37 cellular contexts compared by ENCODE assay signal in the genomic region with DNA sequence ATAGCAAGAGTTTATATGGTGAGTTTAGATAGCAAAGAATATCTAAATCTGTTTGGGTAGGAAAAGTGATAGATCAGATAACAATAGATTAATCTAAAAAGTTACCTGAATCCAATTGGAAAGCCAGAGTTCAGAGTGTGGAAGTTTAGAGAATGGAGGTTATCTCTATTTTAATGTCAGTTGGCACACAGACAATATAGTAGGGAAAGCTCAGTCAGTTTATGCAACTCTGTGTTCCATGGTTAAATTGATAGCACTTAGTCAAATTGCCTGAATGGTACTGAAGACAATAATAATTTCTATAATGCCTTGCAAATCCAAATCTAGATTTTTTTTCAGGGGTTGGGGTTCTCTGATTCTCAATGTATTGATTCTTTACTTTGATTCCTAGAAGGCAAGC.
"Had no signal": no experiment of that assay in that cellular context is flagged by ENCODE, and none has a peak within 500 bp of the region (broad histone marks: within the 10 kb centered on the region; RNA-seq: fewer than 3 reads in every experiment).

No MANE protein-coding gene starts in this region.

- H3K4me1 Mint-ChIP-seq: activated naive CD4-positive, alpha-beta T cell treated with anti-CD3 and anti-CD28 coated beads, Interleukin-2, amount 10 ng/mL, durations not matched to agents 7 days and 5 days; activated naive CD4-positive, alpha-beta T cell treated with anti-CD3 and anti-CD28 coated beads, Interleukin-2, amount 50 U/mL, for 24 hours; activated naive CD8-positive, alpha-beta T cell treated with anti-CD3 and anti-CD28 coated beads for 36 hours; activated naive CD8-positive, alpha-beta T cell treated with anti-CD3 and anti-CD28 coated beads, Interleukin-2, amount 10 ng/mL, durations not matched to agents 7 days and 5 days; activated naive CD8-positive, alpha-beta T cell treated with anti-CD3 and anti-CD28 coated beads, Interleukin-2, amount 50 U/mL, for 24 hours; activated T-helper 17 cell treated with anti-CD3 and anti-CD28 coated beads, Interleukin-2, amount 50 U/mL, for 72 hours; brain; central memory CD8-positive, alpha-beta T cell had no signal

- H3K27me3 ChIP-seq: adrenal gland, ascending aorta, body of pancreas, brain microvascular endothelial cell, breast epithelium had no signal

- H3K4me3 ChIP-seq: adrenal gland, ascending aorta, body of pancreas, breast epithelium, cardiac muscle cell had no signal

- H3K9me3 ChIP-seq: adrenal gland, ascending aorta, body of pancreas, breast epithelium had no signal

- H3K36me3 ChIP-seq: adrenal gland, ascending aorta, breast epithelium, cardiac muscle cell had no signal

- H3K4me1 ChIP-seq: breast epithelium had no signal

- DNase-seq: activated effector memory CD4-positive, alpha-beta T cell treated with anti-CD3 and anti-CD28 coated beads, Interleukin-2, amount 50 U/mL, for 16 hours; activated effector memory CD4-positive, alpha-beta T cell treated with Interleukin-2 at 50 U/mL for 16 hours; activated gamma-delta T cell; activated gamma-delta T cell treated with Interleukin-2 at 50 U/mL for 16 hours; activated naive CD4-positive, alpha-beta T cell; activated naive CD4-positive, alpha-beta T cell treated with anti-CD3 and anti-CD28 coated beads for 36 hours; activated naive CD4-positive, alpha-beta T cell treated with anti-CD3 and anti-CD28 coated beads, Interleukin-2, amount 10 ng/mL, durations not matched to agents 7 days and 5 days; activated naive CD4-positive, alpha-beta T cell treated with anti-CD3 and anti-CD28 coated beads, Interleukin-2, amount 50 U/mL, for 16 hours; activated naive CD4-positive, alpha-beta T cell treated with Interleukin-2 at 50 U/mL for 16 hours; activated naive CD8-positive, alpha-beta T cell treated with anti-CD3 and anti-CD28 coated beads for 36 hours; activated naive CD8-positive, alpha-beta T cell treated with anti-CD3 and anti-CD28 coated beads, Interleukin-2, amount 10 ng/mL, durations not matched to agents 7 days and 5 days; activated naive CD8-positive, alpha-beta T cell treated with anti-CD3 and anti-CD28 coated beads, Interleukin-2, amount 50 U/mL, for 24 hours; activated T-cell treated with anti-CD3 and anti-CD28 coated beads, Interleukin-2, amount 50 U/mL, for 1 hour; activated T-cell treated with anti-CD3 and anti-CD28 coated beads, Interleukin-2, amount 50 U/mL, for 24 hours; activated T-cell treated with anti-CD3 and anti-CD28 coated beads, Interleukin-2, amount 50 U/mL, for 4 hours; activated T-cell treated with anti-CD3 and anti-CD28 coated beads, Interleukin-2, amount 50 U/mL, for 48 hours; activated T-cell treated with anti-CD3 and anti-CD28 coated beads, Interleukin-2, amount 50 U/mL, for 72 hours; adrenal gland; amniotic stem cell; amygdala; anterior cingulate cortex; aorta; body of pancreas; brain microvascular endothelial cell; central memory CD4-positive, alpha-beta T cell; cerebellar nuclear complex had no signal

- H3K27me3 Mint-ChIP-seq: central memory CD8-positive, alpha-beta T cell had no signal

- H3K36me3 Mint-ChIP-seq: activated naive CD4-positive, alpha-beta T cell treated with anti-CD3 and anti-CD28 coated beads, Interleukin-2, amount 10 ng/mL, durations not matched to agents 7 days and 5 days; activated naive CD4-positive, alpha-beta T cell treated with anti-CD3 and anti-CD28 coated beads, Interleukin-2, amount 50 U/mL, for 24 hours; activated naive CD4-positive, alpha-beta T cell treated with anti-CD3 and anti-CD28 coated beads, Interleukin-2, amount 50 U/mL, for 72 hours; activated naive CD8-positive, alpha-beta T cell; activated naive CD8-positive, alpha-beta T cell treated with anti-CD3 and anti-CD28 coated beads for 36 hours; activated naive CD8-positive, alpha-beta T cell treated with anti-CD3 and anti-CD28 coated beads, Interleukin-2, amount 10 ng/mL, durations not matched to agents 7 days and 5 days; brain had no signal

- H3K27ac Mint-ChIP-seq: activated naive CD4-positive, alpha-beta T cell treated with anti-CD3 and anti-CD28 coated beads for 36 hours; activated naive CD4-positive, alpha-beta T cell treated with anti-CD3 and anti-CD28 coated beads, Interleukin-2, amount 10 ng/mL, durations not matched to agents 7 days and 5 days; activated naive CD4-positive, alpha-beta T cell treated with anti-CD3 and anti-CD28 coated beads, Interleukin-2, amount 50 U/mL, for 24 hours; activated naive CD4-positive, alpha-beta T cell treated with anti-CD3 and anti-CD28 coated beads, Interleukin-2, amount 50 U/mL, for 72 hours; activated naive CD8-positive, alpha-beta T cell; activated naive CD8-positive, alpha-beta T cell treated with anti-CD3 and anti-CD28 coated beads for 36 hours; activated naive CD8-positive, alpha-beta T cell treated with anti-CD3 and anti-CD28 coated beads, Interleukin-2, amount 10 ng/mL, durations not matched to agents 7 days and 5 days; activated naive CD8-positive, alpha-beta T cell treated with anti-CD3 and anti-CD28 coated beads, Interleukin-2, amount 50 U/mL, for 24 hours; activated T-cell treated with anti-CD3 and anti-CD28 coated beads, Interleukin-2, amount 50 U/mL, for 24 hours; activated T-cell treated with anti-CD3 and anti-CD28 coated beads, Interleukin-2, amount 50 U/mL, for 72 hours; activated T-helper 1 cell treated with anti-CD3 and anti-CD28 coated beads, Interleukin-12 subunit alpha, Interleukin-12 subunit beta, Interleukin-2, Interleukin-4 antibody, amounts not matched to agents 30 ng/mL and 10 ng/mL and 1 ng/mL, durations not matched to agents 14 hours and 24 hours and 36 hours; activated T-helper 17 cell treated with anti-CD3 and anti-CD28 coated beads, Interleukin-2, amount 50 U/mL, for 72 hours; activated T-helper 2 cell treated with anti-CD3 and anti-CD28 coated beads, Interferon-gamma antibody, Interleukin-2, Interleukin-4, amounts not matched to agents 10 μg/mL and 5 μg/mL and 100 μg/mL, durations not matched to agents 14 hours and 24 hours and 36 hours; brain had no signal

- H3K4me3 Mint-ChIP-seq: activated naive CD4-positive, alpha-beta T cell treated with anti-CD3 and anti-CD28 coated beads for 36 hours; activated naive CD4-positive, alpha-beta T cell treated with anti-CD3 and anti-CD28 coated beads, Interleukin-2, amount 10 ng/mL, durations not matched to agents 7 days and 5 days; activated naive CD4-positive, alpha-beta T cell treated with anti-CD3 and anti-CD28 coated beads, Interleukin-2, amount 50 U/mL, for 24 hours; activated naive CD8-positive, alpha-beta T cell; activated naive CD8-positive, alpha-beta T cell treated with anti-CD3 and anti-CD28 coated beads for 36 hours; activated naive CD8-positive, alpha-beta T cell treated with anti-CD3 and anti-CD28 coated beads, Interleukin-2, amount 10 ng/mL, durations not matched to agents 7 days and 5 days; activated naive CD8-positive, alpha-beta T cell treated with anti-CD3 and anti-CD28 coated beads, Interleukin-2, amount 50 U/mL, for 24 hours; activated T-cell treated with anti-CD3 and anti-CD28 coated beads, Interleukin-2, amount 50 U/mL, for 24 hours; activated T-cell treated with anti-CD3 and anti-CD28 coated beads, Interleukin-2, amount 50 U/mL, for 4 hours; activated T-cell treated with anti-CD3 and anti-CD28 coated beads, Interleukin-2, amount 50 U/mL, for 72 hours; activated T-helper 1 cell treated with anti-CD3 and anti-CD28 coated beads, Interleukin-12 subunit alpha, Interleukin-12 subunit beta, Interleukin-2, Interleukin-4 antibody, amounts not matched to agents 30 ng/mL and 10 ng/mL and 1 ng/mL, durations not matched to agents 14 hours and 24 hours and 36 hours; activated T-helper 17 cell treated with anti-CD3 and anti-CD28 coated beads, Interleukin-2, amount 50 U/mL, for 72 hours; brain; central memory CD8-positive, alpha-beta T cell had no signal

- ATAC-seq: activated naive CD4-positive, alpha-beta T cell treated with anti-CD3 and anti-CD28 coated beads, Interleukin-2, amount 50 U/mL, for 72 hours; activated naive CD8-positive, alpha-beta T cell treated with anti-CD3 and anti-CD28 coated beads, Interleukin-2, amount 50 U/mL, for 24 hours; activated T-cell treated with anti-CD3 and anti-CD28 coated beads, Interleukin-2, amount 50 U/mL, for 4 hours; activated T-cell treated with anti-CD3 and anti-CD28 coated beads, Interleukin-2, amount 50 U/mL, for 72 hours; activated T-helper 17 cell treated with anti-CD3 and anti-CD28 coated beads, Interleukin-2, amount 50 U/mL, for 72 hours; body of pancreas had no signal

- H3K9me3 Mint-ChIP-seq: activated naive CD4-positive, alpha-beta T cell treated with anti-CD3 and anti-CD28 coated beads for 36 hours; activated naive CD4-positive, alpha-beta T cell treated with anti-CD3 and anti-CD28 coated beads, Interleukin-2, amount 10 ng/mL, durations not matched to agents 7 days and 5 days; activated naive CD4-positive, alpha-beta T cell treated with anti-CD3 and anti-CD28 coated beads, Interleukin-2, amount 50 U/mL, for 24 hours; activated naive CD8-positive, alpha-beta T cell treated with anti-CD3 and anti-CD28 coated beads for 36 hours; activated naive CD8-positive, alpha-beta T cell treated with anti-CD3 and anti-CD28 coated beads, Interleukin-2, amount 10 ng/mL, durations not matched to agents 7 days and 5 days; activated naive CD8-positive, alpha-beta T cell treated with anti-CD3 and anti-CD28 coated beads, Interleukin-2, amount 50 U/mL, for 24 hours; activated T-cell treated with anti-CD3 and anti-CD28 coated beads, Interleukin-2, amount 50 U/mL, for 24 hours; activated T-cell treated with anti-CD3 and anti-CD28 coated beads, Interleukin-2, amount 50 U/mL, for 4 hours; activated T-helper 1 cell treated with anti-CD3 and anti-CD28 coated beads, Interleukin-12 subunit alpha, Interleukin-12 subunit beta, Interleukin-2, Interleukin-4 antibody, amounts not matched to agents 30 ng/mL and 10 ng/mL and 1 ng/mL, durations not matched to agents 14 hours and 24 hours and 36 hours; activated T-helper 17 cell treated with anti-CD3 and anti-CD28 coated beads, Interleukin-2, amount 50 U/mL, for 72 hours; activated T-helper 2 cell treated with anti-CD3 and anti-CD28 coated beads, Interferon-gamma antibody, Interleukin-2, Interleukin-4, amounts not matched to agents 10 μg/mL and 5 μg/mL and 100 μg/mL, durations not matched to agents 14 hours and 24 hours and 36 hours; brain; central memory CD8-positive, alpha-beta T cell had no signal

- H3K27ac ChIP-seq: adrenal gland, ascending aorta, body of pancreas, brain microvascular endothelial cell, breast epithelium, cardiac muscle cell had no signal
